8 cellular contexts compared by ENCODE assay signal in the genomic region with DNA sequence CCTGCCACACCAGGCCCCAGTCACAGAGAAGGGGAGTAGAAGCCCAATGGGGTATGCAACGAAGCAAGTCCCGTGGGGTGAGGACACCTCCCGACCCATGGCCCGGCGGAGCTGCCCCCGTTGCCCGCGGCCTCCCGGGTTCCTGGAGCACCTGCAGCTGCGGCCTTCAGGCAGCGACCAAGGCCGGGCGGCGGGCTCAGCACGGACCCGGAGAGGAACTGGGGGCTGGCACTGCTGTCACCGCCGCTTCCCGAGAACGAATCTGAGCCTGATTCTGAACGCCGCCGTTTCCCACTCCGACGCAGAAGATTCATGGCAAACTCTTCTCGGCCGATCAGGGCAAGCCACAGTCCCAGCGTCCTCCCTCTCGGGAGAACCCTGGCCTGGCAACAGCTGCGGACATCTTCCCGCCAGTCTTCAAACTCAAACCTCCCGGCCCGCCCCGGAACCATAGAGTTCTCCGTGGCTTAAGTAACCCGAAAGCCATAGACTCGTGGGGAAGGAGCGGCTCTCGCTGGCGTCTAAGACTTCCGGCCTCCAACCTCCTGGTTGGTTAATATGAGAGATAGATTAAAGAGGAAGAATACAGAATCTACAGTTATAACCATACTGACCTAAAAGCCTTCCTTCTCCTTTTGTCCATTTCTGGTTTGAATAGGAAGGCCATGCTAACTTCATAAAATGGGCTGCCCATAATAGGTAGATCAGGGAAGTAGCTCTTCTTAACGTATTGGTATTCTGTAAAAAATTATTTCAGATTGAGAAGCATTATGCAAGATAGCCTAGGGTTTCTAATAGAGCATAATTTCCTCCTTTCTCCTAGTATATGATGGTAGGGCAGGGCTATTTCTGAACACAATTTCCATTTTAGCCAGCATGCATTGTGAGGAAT. TPM values are rescaled to one million over a fixed set of nuclear protein-coding genes. Genes with fewer than 3 reads are reported as not detected.
DNase-seq lines count a peak whose midpoint lies in the region; ATAC-seq and TF ChIP-seq lines count a peak whose summit lies in the region.

Gene POLQ (minus strand): TSS at position 425 of the 892 bp plus-strand sequence. CDS start 111 bp downstream, at position 314.

- TF ChIP-seq RAD21 in liver (IDR thresholded peaks at IDR 0.05): peak; percentile 31 to 46

- peak within 1 kb of the TSS; percentile 85 to 92 for H3K9ac ChIP-seq in liver (ENCODE audit: low read depth in 1 of 2, low read length in 2 of 2)

- H3K27ac ChIP-seq in C4-2B (peak within 1 kb of the TSS; percentile 86), liver (ENCODE audit: low read depth in 1 of 2, low read length in 2 of 2) (peak within 1 kb of the TSS; percentile 37 to 69)

- H3K27me3 ChIP-seq in liver (ENCODE audit: control insufficient read depth in 4 of 4, insufficient read depth in 4 of 4, low read length in 3 of 4): no peaks in the 10 kb centered on the region

- DNase-seq in NCI-H774 (lab: John Stamatoyannopoulos, UW) (peak; percentile 74), dermis microvascular lymphatic vessel endothelial cell (ENCODE audit: low read depth in 2 of 2) (peak; percentile 58 to 95)
- peak; percentile 81 to 83 for DNase-seq in activated CD4-positive, alpha-beta T cell treated with anti-CD3 and anti-CD28 coated beads, Interleukin-2, amount 50 U/mL, for 4 hours
- peak; percentile 89 for DNase-seq in stimulated activated CD4-positive, alpha-beta T cell treated with anti-CD3 and anti-CD28 coated beads, Interleukin-4, amount 100 ng/mL, for 24 hours

- TF ChIP-seq CTCF in C4-2B (conservative IDR thresholded peaks at IDR 0.05): no peak
- TF ChIP-seq CTCF in liver (IDR thresholded peaks at IDR 0.05; ENCODE audit: low read depth, low read length, missing input control): no peak

- under 1% methylated on average over 42 of the region's 42 CpGs for WGBS in liver

- H3K4me1 ChIP-seq in liver (ENCODE audit: control insufficient read depth in 4 of 4, insufficient read depth in 4 of 4, low read length in 3 of 4): peaks cover 4 to 14% (median 10%) of the 10 kb centered on the region in 4 donors

- ATAC-seq in GM19395 (IDR thresholded peaks at IDR 0.05; ENCODE audit: unreplicated experiment) (peak; percentile 78), HG03565 (IDR thresholded peaks at IDR 0.05; ENCODE audit: unreplicated experiment) (peak; percentile 77)

- no peaks in the 10 kb centered on the region for H3K36me3 ChIP-seq in liver (ENCODE audit: control insufficient read depth in 4 of 4, insufficient read depth in 3 of 4, low read depth in 1 of 4, low read length in 3 of 4)

- no peaks in the 10 kb centered on the region for H3K9me3 ChIP-seq in liver (ENCODE audit: control insufficient read depth in 4 of 4, low read length in 3 of 4)

- H3K4me3 ChIP-seq in liver (ENCODE audit: low read depth in 1 of 3, low read length in 3 of 3): peak within 1 kb of the TSS; percentile 49 to 82 (median 65)

TF ChIP-seq in liver, 16 proteins besides CTCF, POLR2A, EP300 and RAD21:
- TF ChIP-seq HNF4A (conservative IDR thresholded peaks at IDR 0.05): peak; percentile 16 to 54
- TF ChIP-seq, protein P1, sequence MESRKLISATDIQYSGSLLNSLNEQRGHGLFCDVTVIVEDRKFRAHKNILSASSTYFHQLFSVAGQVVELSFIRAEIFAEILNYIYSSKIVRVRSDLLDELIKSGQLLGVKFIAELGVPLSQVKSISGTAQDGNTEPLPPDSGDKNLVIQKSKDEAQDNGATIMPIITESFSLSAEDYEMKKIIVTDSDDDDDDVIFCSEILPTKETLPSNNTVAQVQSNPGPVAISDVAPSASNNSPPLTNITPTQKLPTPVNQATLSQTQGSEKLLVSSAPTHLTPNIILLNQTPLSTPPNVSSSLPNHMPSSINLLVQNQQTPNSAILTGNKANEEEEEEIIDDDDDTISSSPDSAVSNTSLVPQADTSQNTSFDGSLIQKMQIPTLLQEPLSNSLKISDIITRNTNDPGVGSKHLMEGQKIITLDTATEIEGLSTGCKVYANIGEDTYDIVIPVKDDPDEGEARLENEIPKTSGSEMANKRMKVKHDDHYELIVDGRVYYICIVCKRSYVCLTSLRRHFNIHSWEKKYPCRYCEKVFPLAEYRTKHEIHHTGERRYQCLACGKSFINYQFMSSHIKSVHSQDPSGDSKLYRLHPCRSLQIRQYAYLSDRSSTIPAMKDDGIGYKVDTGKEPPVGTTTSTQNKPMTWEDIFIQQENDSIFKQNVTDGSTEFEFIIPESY (IDR thresholded peaks at IDR 0.05): no peak
- peak; percentile 43 for TF ChIP-seq TAF1 (conservative IDR thresholded peaks at IDR 0.05)
- TF ChIP-seq REST (IDR thresholded peaks at IDR 0.05): peak; percentile 15
- peak; percentile 77 for TF ChIP-seq YY1 (IDR thresholded peaks at IDR 0.05)
- TF ChIP-seq FOXA2 (IDR thresholded peaks at IDR 0.05): no peak
- TF ChIP-seq, protein P2, sequence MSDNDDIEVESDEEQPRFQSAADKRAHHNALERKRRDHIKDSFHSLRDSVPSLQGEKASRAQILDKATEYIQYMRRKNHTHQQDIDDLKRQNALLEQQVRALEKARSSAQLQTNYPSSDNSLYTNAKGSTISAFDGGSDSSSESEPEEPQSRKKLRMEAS (IDR thresholded peaks at IDR 0.05): peak; percentile 27
- TF ChIP-seq RXRA (IDR thresholded peaks at IDR 0.05): peak; percentile 18 to 42
- no peak for TF ChIP-seq HNF4G (IDR thresholded peaks at IDR 0.05)
- TF ChIP-seq FOXA1 (IDR thresholded peaks at IDR 0.05): no peak
- TF ChIP-seq GABPA (IDR thresholded peaks at IDR 0.05 in 1 of 2, conservative IDR thresholded peaks at IDR 0.05 in 1 of 2): peak; percentile 83 to 95
- TF ChIP-seq EGR1 (IDR thresholded peaks at IDR 0.05; ENCODE audit: low read depth in 2 of 2): no peak
- peak; percentile 48 for TF ChIP-seq SP1 (IDR thresholded peaks at IDR 0.05)
- TF ChIP-seq ATF3 (IDR thresholded peaks at IDR 0.05): no peak
- no peak for TF ChIP-seq NR2F2 (IDR thresholded peaks at IDR 0.05)
- TF ChIP-seq JUND (IDR thresholded peaks at IDR 0.05): peak in 1 of 2 donors; percentile 58

RNA-seq across cellular contexts. Expression of gene POLQ, which starts in this region (rescaled TPM):
- total RNA-seq in dermis microvascular lymphatic vessel endothelial cell (1.6 and 4.0 TPM in 2 replicates), liver (10 to 100 TPM in 1 of 2 donors, under 1 TPM in 1; 0.17 to 13.2 TPM)
- polyA plus RNA-seq in liver: under 1 TPM; 0.10 to 0.27 TPM

Comparison
In these comparisons a context has a peak if more than half of its experiments do, and no peak if none do; other contexts are left out.
1. Peak in every context shown above with its lines: DNase-seq, ATAC-seq, H3K4me3 ChIP-seq and H3K27ac ChIP-seq.